In the genomic region with DNA sequence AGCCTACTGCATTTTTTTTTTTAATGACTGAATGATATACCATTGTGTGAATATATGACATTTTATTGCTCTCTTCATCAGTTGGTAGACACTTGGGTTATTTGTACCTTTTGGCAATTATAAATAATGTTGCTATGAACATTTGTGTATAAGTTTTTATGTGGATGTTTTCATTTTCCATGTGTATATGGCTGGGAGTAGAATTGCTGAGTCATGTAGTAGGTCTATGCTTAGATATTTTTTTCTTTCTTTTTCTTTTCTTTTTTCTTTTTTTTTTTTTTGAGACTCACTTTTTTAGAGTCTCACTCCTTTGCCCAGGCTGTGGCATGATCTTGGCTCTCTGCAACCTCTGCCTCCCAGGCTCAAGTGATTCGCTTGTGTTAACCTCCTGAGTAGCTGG, we compare ENCODE assay signal across 1 cellular context.
TF ChIP-seq lines count a peak whose summit lies in the region.

No MANE protein-coding gene starts in this region.

TF ChIP-seq in HepG2, 621 proteins besides CTCF, POLR2A, EP300 and RAD21:
- TF ChIP-seq NKX3-1 (CRISPR knock-in tag; IDR thresholded peaks at IDR 0.05) (no peak), PREB (CRISPR knock-in tag; IDR thresholded peaks at IDR 0.05) (no peak), EHMT2 (IDR thresholded peaks at IDR 0.05; ENCODE audit: borderline replicate concordance, low read depth, low read length) (no peak), NCOA2 (CRISPR knock-in tag; IDR thresholded peaks at IDR 0.05) (no peak), CEBPG (CRISPR knock-in tag; IDR thresholded peaks at IDR 0.05) (no peak), ZNF160 (CRISPR knock-in tag; IDR thresholded peaks at IDR 0.05) (no peak), NFE2L2 (IDR thresholded peaks at IDR 0.05; ENCODE audit: low read length) (peak; percentile 94), SIX1 (CRISPR knock-in tag; IDR thresholded peaks at IDR 0.05; ENCODE audit: borderline replicate concordance) (no peak), MAFK (conservative IDR thresholded peaks at IDR 0.05 in 1 of 2, IDR thresholded peaks at IDR 0.05 in 1 of 2; ENCODE audit: low read length in 2 of 2) (peak; percentile 69 to 87), ZNF724P (CRISPR knock-in tag; IDR thresholded peaks at IDR 0.05; ENCODE audit: borderline replicate concordance) (no peak), ZNF263 (CRISPR knock-in tag; IDR thresholded peaks at IDR 0.05) (no peak), MAFF (IDR thresholded peaks at IDR 0.05; ENCODE audit: low read depth, low read length) (peak; percentile 78), MEIS1 (CRISPR knock-in tag; IDR thresholded peaks at IDR 0.05; ENCODE audit: borderline replicate concordance) (no peak), ZNF235 (CRISPR knock-in tag; IDR thresholded peaks at IDR 0.05; ENCODE audit: borderline replicate concordance) (no peak)
- TF ChIP-seq, protein P1, sequence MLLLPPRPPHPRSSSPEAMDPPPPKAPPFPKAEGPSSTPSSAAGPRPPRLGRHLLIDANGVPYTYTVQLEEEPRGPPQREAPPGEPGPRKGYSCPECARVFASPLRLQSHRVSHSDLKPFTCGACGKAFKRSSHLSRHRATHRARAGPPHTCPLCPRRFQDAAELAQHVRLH (CRISPR knock-in tag; IDR thresholded peaks at IDR 0.05; ENCODE audit: borderline replicate concordance, low read depth): no peak
- TF ChIP-seq, protein P2, sequence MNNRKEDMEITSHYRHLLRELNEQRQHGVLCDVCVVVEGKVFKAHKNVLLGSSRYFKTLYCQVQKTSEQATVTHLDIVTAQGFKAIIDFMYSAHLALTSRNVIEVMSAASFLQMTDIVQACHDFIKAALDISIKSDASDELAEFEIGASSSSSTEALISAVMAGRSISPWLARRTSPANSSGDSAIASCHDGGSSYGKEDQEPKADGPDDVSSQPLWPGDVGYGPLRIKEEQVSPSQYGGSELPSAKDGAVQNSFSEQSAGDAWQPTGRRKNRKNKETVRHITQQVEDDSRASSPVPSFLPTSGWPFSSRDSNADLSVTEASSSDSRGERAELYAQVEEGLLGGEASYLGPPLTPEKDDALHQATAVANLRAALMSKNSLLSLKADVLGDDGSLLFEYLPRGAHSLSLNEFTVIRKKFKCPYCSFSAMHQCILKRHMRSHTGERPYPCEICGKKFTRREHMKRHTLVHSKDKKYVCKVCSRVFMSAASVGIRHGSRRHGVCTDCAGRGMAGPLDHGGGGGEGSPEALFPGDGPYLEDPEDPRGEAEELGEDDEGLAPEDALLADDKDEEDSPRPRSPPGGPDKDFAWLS (CRISPR knock-in tag; IDR thresholded peaks at IDR 0.05; ENCODE audit: borderline replicate concordance): no peak
- TF ChIP-seq, protein P3, sequence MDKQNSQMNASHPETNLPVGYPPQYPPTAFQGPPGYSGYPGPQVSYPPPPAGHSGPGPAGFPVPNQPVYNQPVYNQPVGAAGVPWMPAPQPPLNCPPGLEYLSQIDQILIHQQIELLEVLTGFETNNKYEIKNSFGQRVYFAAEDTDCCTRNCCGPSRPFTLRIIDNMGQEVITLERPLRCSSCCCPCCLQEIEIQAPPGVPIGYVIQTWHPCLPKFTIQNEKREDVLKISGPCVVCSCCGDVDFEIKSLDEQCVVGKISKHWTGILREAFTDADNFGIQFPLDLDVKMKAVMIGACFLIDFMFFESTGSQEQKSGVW (CRISPR knock-in tag; IDR thresholded peaks at IDR 0.05; ENCODE audit: borderline replicate concordance): no peak
- TF ChIP-seq, protein P4, sequence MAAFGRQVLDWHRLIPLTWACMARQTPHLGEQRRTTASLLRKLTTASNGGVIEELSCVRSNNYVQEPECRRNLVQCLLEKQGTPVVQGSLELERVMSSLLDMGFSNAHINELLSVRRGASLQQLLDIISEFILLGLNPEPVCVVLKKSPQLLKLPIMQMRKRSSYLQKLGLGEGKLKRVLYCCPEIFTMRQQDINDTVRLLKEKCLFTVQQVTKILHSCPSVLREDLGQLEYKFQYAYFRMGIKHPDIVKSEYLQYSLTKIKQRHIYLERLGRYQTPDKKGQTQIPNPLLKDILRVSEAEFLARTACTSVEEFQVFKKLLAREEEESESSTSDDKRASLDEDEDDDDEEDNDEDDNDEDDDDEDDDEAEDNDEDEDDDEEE (CRISPR knock-in tag; IDR thresholded peaks at IDR 0.05): no peak
